Comparison of ENCODE assay signal across 8 cellular contexts in the genomic region with DNA sequence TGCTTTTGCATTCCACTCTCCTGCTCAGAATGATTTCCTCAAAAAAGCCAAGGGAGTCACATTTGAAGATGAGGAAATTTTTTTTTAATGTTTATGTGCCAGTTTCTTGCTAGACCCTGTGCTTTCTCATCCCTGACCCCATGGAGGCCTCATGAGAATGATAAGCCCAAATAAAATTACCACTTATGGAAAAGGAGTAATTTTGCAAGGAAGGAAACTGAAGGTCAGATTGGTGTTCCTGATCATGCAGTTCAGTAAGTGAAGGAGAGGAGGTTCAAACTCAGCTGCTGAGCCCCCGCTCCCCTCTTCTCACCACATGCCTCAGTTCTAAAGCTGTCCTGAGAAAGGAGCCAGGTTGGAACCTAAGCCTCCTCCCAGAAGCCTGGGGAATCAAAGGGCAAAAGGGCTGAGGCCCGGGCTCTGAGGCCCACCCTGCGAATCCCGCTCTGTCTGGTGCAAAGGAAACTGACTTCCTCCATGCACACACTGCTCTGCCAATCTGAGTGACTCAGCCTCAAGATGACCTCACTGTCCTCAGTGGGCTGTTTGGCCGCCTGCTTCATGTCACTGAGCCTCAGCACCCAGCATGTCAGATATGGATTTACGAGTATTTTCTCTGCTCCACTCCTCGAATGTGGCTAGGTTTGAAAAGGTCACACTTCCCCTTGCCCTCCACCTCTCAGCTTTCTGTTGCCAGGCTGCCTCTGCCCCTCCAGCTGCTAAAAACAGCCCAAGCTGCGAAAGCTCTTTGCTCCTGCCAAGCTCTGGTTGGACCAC.
DNase-seq lines count a peak whose midpoint lies in the region; ATAC-seq lines count a peak whose summit lies in the region.

No MANE protein-coding gene starts in this region.

- peak overlapping the region; percentile 18 for H3K27ac Mint-ChIP-seq in activated T-cell treated with anti-CD3 and anti-CD28 coated beads, Interleukin-2, amount 50 U/mL, for 24 hours

- no peaks in the 10 kb centered on the region for H3K36me3 Mint-ChIP-seq in activated T-cell treated with anti-CD3 and anti-CD28 coated beads, Interleukin-2, amount 50 U/mL, for 24 hours (ENCODE audit: low read depth)

- H3K9me3 Mint-ChIP-seq in activated T-cell treated with anti-CD3 and anti-CD28 coated beads, Interleukin-2, amount 50 U/mL, for 24 hours: no peaks in the 10 kb centered on the region

- peaks cover 4% of the 10 kb centered on the region for H3K4me1 Mint-ChIP-seq in activated T-cell treated with anti-CD3 and anti-CD28 coated beads, Interleukin-2, amount 50 U/mL, for 24 hours (ENCODE audit: low read depth)

- no peak overlapping the region for H3K4me3 ChIP-seq in skeletal muscle cell (ENCODE audit: low read depth, low read length)

- no peak overlapping the region for H3K4me3 Mint-ChIP-seq in activated T-cell treated with anti-CD3 and anti-CD28 coated beads, Interleukin-2, amount 50 U/mL, for 24 hours

- no peak for ATAC-seq in HG03139 (IDR thresholded peaks at IDR 0.05; ENCODE audit: unreplicated experiment)

- no peak for DNase-seq in activated T-cell treated with anti-CD3 and anti-CD28 coated beads, Interleukin-2, amount 50 U/mL, for 24 hours
- no peak for DNase-seq in activated T-cell treated with anti-CD3 and anti-CD28 coated beads for 4 hours
- peak; percentile 93 for DNase-seq in amniotic epithelial cell (ENCODE audit: low read depth)
- peak; percentile 88 for DNase-seq in hepatic stellate cell (ENCODE audit: low spot score)
- DNase-seq in skeletal muscle cell (ENCODE audit: low read depth): peak; percentile 48
- DNase-seq in stimulated activated CD8-positive, alpha-beta memory T cell treated with anti-CD3 and anti-CD28 coated beads, Interleukin-4, amount 100 ng/mL, for 48 hours: no peak
- DNase-seq in activated CD4-positive, alpha-beta T cell treated with anti-CD3 and anti-CD28 coated beads, Interleukin-2, amount 50 U/mL, for 48 hours: no peak

- peaks cover 6% of the 10 kb centered on the region for H3K27me3 Mint-ChIP-seq in activated T-cell treated with anti-CD3 and anti-CD28 coated beads, Interleukin-2, amount 50 U/mL, for 24 hours

Comparison
In these comparisons a context has a peak if more than half of its experiments do, and no peak if none do; other contexts are left out.
1. DNase-seq: peak in amniotic epithelial cell (single experiment), hepatic stellate cell (single experiment) and skeletal muscle cell (single experiment); none in activated T-cell treated with anti-CD3 and anti-CD28 coated beads, Interleukin-2, amount 50 U/mL, for 24 hours (single experiment), activated T-cell treated with anti-CD3 and anti-CD28 coated beads for 4 hours (single experiment), stimulated activated CD8-positive, alpha-beta memory T cell treated with anti-CD3 and anti-CD28 coated beads, Interleukin-4, amount 100 ng/mL, for 48 hours (single experiment) and activated CD4-positive, alpha-beta T cell treated with anti-CD3 and anti-CD28 coated beads, Interleukin-2, amount 50 U/mL, for 48 hours (0 of 2).